Comparison of ENCODE assay signal across 8 cellular contexts in genomic region chr17:8965394-8966168, GRCh38.
A peak's percentile ranks its signal among the peaks of the same experiment; 100 is the strongest.
DNase-seq lines count a peak whose midpoint lies in the region; ATAC-seq and TF ChIP-seq lines count a peak whose summit lies in the region.

TSS of gene PIK3R5 (minus strand) at chr17:8965707. CDS start at chr17:8911494, 54,213 bp downstream.

- peaks cover 2% of the 10 kb centered on the region for H3K9me3 ChIP-seq in RWPE2 (ENCODE audit: severe bottlenecking)

- H3K4me1 ChIP-seq in RWPE2 (ENCODE audit: insufficient read depth, poor library complexity, severe bottlenecking) = no peaks in the 10 kb centered on the region

- ATAC-seq in HG02763 (IDR thresholded peaks at IDR 0.05; ENCODE audit: unreplicated experiment) (peak; percentile 75), RWPE2 (ENCODE audit: low read depth) (peak; percentile 91)

- no peaks in the 10 kb centered on the region for H3K36me3 ChIP-seq in RWPE2 (ENCODE audit: low read depth)

- peaks cover 7% of the 10 kb centered on the region for H3K27me3 ChIP-seq in RWPE2 (ENCODE audit: insufficient read depth, poor library complexity, severe bottlenecking)

- H3K4me3 ChIP-seq in RWPE2 (ENCODE audit: severe bottlenecking) = peak within 1 kb of the TSS; percentile 43

- H3K27ac ChIP-seq in RWPE2 (ENCODE audit: poor library complexity, severe bottlenecking) = no peak within 1 kb of the TSS

- DNase-seq in GM13976 (ENCODE audit: low spot score) (peak; percentile 95), RWPE2 (ENCODE audit: low spot score) (peak; percentile 75), kidney tubule cell (ENCODE audit: low spot score) (peak; percentile 24), RKO (ENCODE audit: low spot score) (no peak), midbrain (lab: John Stamatoyannopoulos, UW) (no peak)
- DNase-seq in activated naive CD4-positive, alpha-beta T cell treated with Interleukin-2 at 50 U/mL for 16 hours = peak; percentile 79
- DNase-seq in stimulated activated CD4-positive, alpha-beta T cell treated with anti-CD3 and anti-CD28 coated beads, TNF-alpha, amount 100 ng/mL, for 1 hour (ENCODE audit: low read depth in 3 of 3, low spot score in 1 of 3) = peak; percentile 63 to 84 (median 66)

- in situ Hi-C loops in GM13976 (cut with MboI; ENCODE audit: low sequenced_read_pairs, unreplicated experiment) = no loop called here

- TF ChIP-seq CTCF in GM13976 (IDR thresholded peaks at IDR 0.05; ENCODE audit: borderline replicate concordance, control extremely low read depth, extremely low read depth, insufficient read depth, missing control alignments) (no peak), RWPE2 (IDR thresholded peaks at IDR 0.05; ENCODE audit: poor library complexity, severe bottlenecking) (no peak)

Comparison
In these comparisons a context has a peak if more than half of its experiments do, and no peak if none do; other contexts are left out.
1. DNase-seq: peak in GM13976 (single experiment), RWPE2 (single experiment), activated naive CD4-positive, alpha-beta T cell treated with Interleukin-2 at 50 U/mL for 16 hours (single experiment), kidney tubule cell (single experiment) and stimulated activated CD4-positive, alpha-beta T cell treated with anti-CD3 and anti-CD28 coated beads, TNF-alpha, amount 100 ng/mL, for 1 hour (3 of 3); none in RKO (single experiment) and midbrain (single experiment).